ENCODE assay signal across 8 cellular contexts in the genomic region with DNA sequence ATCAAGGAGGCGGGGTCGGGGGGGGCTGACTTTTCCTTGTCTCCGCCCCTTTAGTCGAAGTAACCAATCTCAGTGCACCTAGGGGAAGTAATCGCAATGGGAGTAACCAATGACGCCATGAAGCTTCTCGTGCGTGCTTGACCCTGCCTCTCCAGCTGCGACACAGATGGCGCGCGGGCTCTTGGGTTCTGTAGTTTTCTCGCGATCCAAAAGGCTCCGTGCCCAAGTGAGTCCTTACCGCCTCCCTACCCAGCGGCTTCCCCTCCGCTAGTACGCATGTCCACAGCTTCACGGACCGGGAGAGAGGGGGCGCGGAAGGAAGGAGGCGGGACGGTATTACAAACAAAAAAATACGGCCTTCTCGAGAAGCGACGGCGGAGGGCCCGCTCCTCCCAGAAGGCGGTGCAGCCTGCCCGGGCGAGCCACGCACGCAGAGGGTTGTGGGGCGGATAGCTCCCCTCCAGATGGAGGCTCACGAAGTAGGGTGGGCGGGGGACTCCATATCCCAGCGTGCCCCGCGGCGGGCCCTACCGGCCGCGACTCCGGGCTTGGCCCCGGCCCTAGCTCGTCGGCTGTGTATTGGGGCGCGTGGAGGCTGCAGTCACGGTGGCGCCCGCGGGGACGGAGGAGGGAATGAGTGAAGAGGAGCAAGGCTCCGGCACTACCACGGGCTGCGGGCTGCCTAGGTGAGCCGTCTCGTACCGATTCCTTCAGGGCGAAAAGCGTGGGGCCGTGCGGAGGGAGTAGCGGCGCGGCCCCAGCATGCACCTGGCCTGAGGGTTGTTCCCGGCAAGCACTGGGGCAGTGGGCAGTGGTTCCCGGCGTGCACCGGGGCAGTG. TPM values are rescaled to one million over a fixed set of nuclear protein-coding genes. Genes with fewer than 3 reads are reported as not detected.
A peak's percentile ranks its signal among the peaks of the same experiment; 100 is the strongest.
DNase-seq lines count a peak whose midpoint lies in the region; ATAC-seq and TF ChIP-seq lines count a peak whose summit lies in the region.

A gene with protein sequence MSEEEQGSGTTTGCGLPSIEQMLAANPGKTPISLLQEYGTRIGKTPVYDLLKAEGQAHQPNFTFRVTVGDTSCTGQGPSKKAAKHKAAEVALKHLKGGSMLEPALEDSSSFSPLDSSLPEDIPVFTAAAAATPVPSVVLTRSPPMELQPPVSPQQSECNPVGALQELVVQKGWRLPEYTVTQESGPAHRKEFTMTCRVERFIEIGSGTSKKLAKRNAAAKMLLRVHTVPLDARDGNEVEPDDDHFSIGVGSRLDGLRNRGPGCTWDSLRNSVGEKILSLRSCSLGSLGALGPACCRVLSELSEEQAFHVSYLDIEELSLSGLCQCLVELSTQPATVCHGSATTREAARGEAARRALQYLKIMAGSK (plus strand): TSS at position 508 of the 839 bp plus-strand sequence. CDS start 126 bp downstream, at position 634.

- H3K4me1 ChIP-seq in IMR-90 (ENCODE audit: control insufficient read depth, insufficient read depth, low read length), result peaks cover 14% of the 10 kb centered on the region

- peak within 1 kb of the TSS; percentile 98 for H4K5ac ChIP-seq in IMR-90 (ENCODE audit: low read depth, low read length)

- H3K79me1 ChIP-seq in IMR-90 (ENCODE audit: low read depth in 1 of 2, low read length in 2 of 2), result peaks cover 28 to 75% of the 10 kb centered on the region in 2 experiments; a peak in 3 of 4 replicates

- POLR2A ChIA-PET in IMR-90 (lab: Charles Lee; ENCODE audit: unreplicated experiment), result interaction anchor here (0.6 to 1.0 kb wide), 3 partner anchors 9 to 238 kb away, joined by 4 to 9 read pairs (median 4); no protein-coding TSS in a partner anchor

- TF ChIP-seq RAD21 in IMR-90 (IDR thresholded peaks at IDR 0.05; ENCODE audit: low read length), result no peak

- peak within 1 kb of the TSS; percentile 67; the same call in 2 of the 3 replicates for H2BK15ac ChIP-seq in IMR-90 (ENCODE audit: low read depth, low read length)

- peak; percentile 78 for ATAC-seq in GM21528 (IDR thresholded peaks at IDR 0.05; ENCODE audit: low FRiP score, unreplicated experiment)
- ATAC-seq in IMR-90 (ENCODE audit: low read depth), result peak; percentile 71

- H3K23ac ChIP-seq in IMR-90 (ENCODE audit: low read depth, low read length), result peak within 1 kb of the TSS; percentile 91

- H3K4ac ChIP-seq in IMR-90 (ENCODE audit: low read depth, low read length), result peak within 1 kb of the TSS; percentile 98

- H3K27ac ChIP-seq in IMR-90 (ENCODE audit: insufficient read depth, low read length), result peak within 1 kb of the TSS; percentile 96

- H3K4me3 ChIP-seq in IMR-90 (ENCODE audit: insufficient read depth, low read depth, low read length), result peak within 1 kb of the TSS; percentile 76

- H2BK120ac ChIP-seq in IMR-90 (ENCODE audit: low read depth, low read length), result peak within 1 kb of the TSS; percentile 89

- DNase-seq in DMS 273 (lab: John Stamatoyannopoulos, UW; ENCODE audit: unreplicated experiment), result peak; percentile 98
- DNase-seq in IMR-90, result peak; percentile 100
- peak; percentile 99 for DNase-seq in OCI-M1 (lab: John Stamatoyannopoulos, UW)
- DNase-seq in activated T-cell treated with anti-CD3 and anti-CD28 coated beads for 24 hours (ENCODE audit: low read depth), result peak; percentile 97
- DNase-seq in epidermal melanocyte (ENCODE audit: insufficient read length, low spot score), result peak; percentile 86
- DNase-seq in middle frontal gyrus (ENCODE audit: extremely low spot score, low spot score), result peak; percentile 99
- DNase-seq in stimulated activated CD8-positive, alpha-beta memory T cell treated with anti-CD3 and anti-CD28 coated beads, Interleukin-2, amount 100 ng/mL, for 48 hours (ENCODE audit: low read depth in 2 of 2), result peak; percentile 91 to 97

- H3K9me3 ChIP-seq in IMR-90 (ENCODE audit: control insufficient read depth, insufficient read depth, low read length), result no peaks in the 10 kb centered on the region

- H3K9me1 ChIP-seq in IMR-90 (ENCODE audit: insufficient read depth, low read length), result peaks cover 32% of the 10 kb centered on the region

- peak within 1 kb of the TSS; percentile 90 for H3K18ac ChIP-seq in IMR-90 (ENCODE audit: low read depth, low read length)

- CTCF ChIA-PET in IMR-90 (lab: Yijun Ruan, JAX), result interaction anchor here (0.7 to 1.1 kb wide), 2 partner anchors 11 to 21 kb away, joined by 3 to 6 read pairs; no protein-coding TSS in a partner anchor

- H2AFZ ChIP-seq in IMR-90 (replicated peaks; ENCODE audit: low read length, poor library complexity), result peak within 1 kb of the TSS; percentile 100

- H4K8ac ChIP-seq in IMR-90 (ENCODE audit: low read depth in 2 of 2, low read length in 2 of 2), result peak within 1 kb of the TSS; percentile 97 to 100

- dilution Hi-C loops in IMR-90 (cut with HindIII; ENCODE audit: low sequenced_read_pairs, unreplicated experiment), result no loop called here

- peak within 1 kb of the TSS; percentile 96 for H2AK9ac ChIP-seq in IMR-90 (replicated peaks; ENCODE audit: low read depth, low read length, poor library complexity)

- intact Hi-C loops in IMR-90 (cut with micrococcal nuclease), result loop anchor here (2.0 to 5.0 kb wide), 2 partner anchors 49 to 180 kb away; a partner anchor contains a TSS

- H3K4me2 ChIP-seq in IMR-90 (ENCODE audit: low read depth, low read length), result peak within 1 kb of the TSS; percentile 93

- peak within 1 kb of the TSS; percentile 91 for H3K56ac ChIP-seq in IMR-90 (ENCODE audit: extremely low read depth, insufficient read depth, low read length)

- peak within 1 kb of the TSS; percentile 93 for H2AK5ac ChIP-seq in IMR-90 (ENCODE audit: low read depth, low read length)

- no TSS peak for BruUV-seq in IMR-90 (replicated peaks; lab: Mats Ljungman, UMichigan)

- no peaks in the 10 kb centered on the region for H3K27me3 ChIP-seq in IMR-90 (ENCODE audit: control insufficient read depth, insufficient read depth, low read length)

- H3K14ac ChIP-seq in IMR-90 (replicated peaks; ENCODE audit: low read depth, low read length), result peak within 1 kb of the TSS; percentile 98

- peak; percentile 76 for TF ChIP-seq POLR2A in IMR-90 (IDR thresholded peaks at IDR 0.05; ENCODE audit: low read depth, low read length)

- peaks cover 16% of the 10 kb centered on the region for H3K36me3 ChIP-seq in IMR-90 (ENCODE audit: control insufficient read depth, insufficient read depth, low read length)

- peaks cover 3% of the 10 kb centered on the region for H4K20me1 ChIP-seq in IMR-90 (ENCODE audit: insufficient read depth, low read length)

- peak within 1 kb of the TSS; percentile 98 for H4K91ac ChIP-seq in IMR-90 (ENCODE audit: insufficient read depth, low read depth, low read length)

- H3K9ac ChIP-seq in IMR-90 (ENCODE audit: low read depth, low read length), result peak within 1 kb of the TSS; percentile 91

- in situ Hi-C loops in IMR-90 (cut with MboI; ENCODE audit: low sequenced_read_pairs), result loop anchor here (10.0 kb wide), 1 partner anchor 176 kb away; a partner anchor contains a TSS

- TF ChIP-seq CTCF in IMR-90 (conservative IDR thresholded peaks at IDR 0.05; ENCODE audit: low read depth, low read length), result 0 out of 2 replicates have a peak, but pooled peaks have one; percentile 9

- peak within 1 kb of the TSS; percentile 20; the same call in 1 of the 2 replicates for H2BK20ac ChIP-seq in IMR-90 (ENCODE audit: low read depth, low read length)

- H2BK5ac ChIP-seq in IMR-90 (ENCODE audit: low read depth, low read length, poor library complexity, severe bottlenecking), result peak within 1 kb of the TSS; percentile 96

- 0% methylated on average over 14 of the region's 74 CpGs; no CpG with 5 or more reads in 1 of the 2 experiments for WGBS in IMR-90 (ENCODE audit: extremely low coverage in 2 of 2, insufficient read length in 1 of 2), 2 experiments

TF ChIP-seq in IMR-90, 13 proteins besides CTCF, POLR2A, EP300 and RAD21:
- TF ChIP-seq, protein P1, sequence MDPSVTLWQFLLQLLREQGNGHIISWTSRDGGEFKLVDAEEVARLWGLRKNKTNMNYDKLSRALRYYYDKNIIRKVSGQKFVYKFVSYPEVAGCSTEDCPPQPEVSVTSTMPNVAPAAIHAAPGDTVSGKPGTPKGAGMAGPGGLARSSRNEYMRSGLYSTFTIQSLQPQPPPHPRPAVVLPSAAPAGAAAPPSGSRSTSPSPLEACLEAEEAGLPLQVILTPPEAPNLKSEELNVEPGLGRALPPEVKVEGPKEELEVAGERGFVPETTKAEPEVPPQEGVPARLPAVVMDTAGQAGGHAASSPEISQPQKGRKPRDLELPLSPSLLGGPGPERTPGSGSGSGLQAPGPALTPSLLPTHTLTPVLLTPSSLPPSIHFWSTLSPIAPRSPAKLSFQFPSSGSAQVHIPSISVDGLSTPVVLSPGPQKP (IDR thresholded peaks at IDR 0.05; ENCODE audit: borderline replicate concordance, low read depth, low read length), result no peak
- TF ChIP-seq MXI1 (IDR thresholded peaks at IDR 0.05; ENCODE audit: borderline replicate concordance, low read depth, low read length), result peak; percentile 26; the same call in 1 of the 2 replicates
- TF ChIP-seq BHLHE40 (IDR thresholded peaks at IDR 0.05; ENCODE audit: low read depth, low read length), result peak; percentile 51; the same call in 1 of the 2 replicates
- TF ChIP-seq SMC3 (IDR thresholded peaks at IDR 0.05; ENCODE audit: low read depth, low read length), result no peak
- no peak for TF ChIP-seq NFE2L2 (IDR thresholded peaks at IDR 0.05; ENCODE audit: low read depth, low read length)
- peak; percentile 67; the same call in 1 of the 2 replicates for TF ChIP-seq RFX5 (IDR thresholded peaks at IDR 0.05; ENCODE audit: low read depth, low read length)
- no peak for TF ChIP-seq RCOR1 (IDR thresholded peaks at IDR 0.05; ENCODE audit: insufficient replicate concordance, low read length)
- TF ChIP-seq CEBPB (IDR thresholded peaks at IDR 0.05; ENCODE audit: low read depth, low read length), result peak; percentile 50
- TF ChIP-seq FOS (IDR thresholded peaks at IDR 0.05; ENCODE audit: low read depth, low read length), result no peak
- no peak for TF ChIP-seq CHD1 (IDR thresholded peaks at IDR 0.05; ENCODE audit: low read depth, low read length)
- no peak for TF ChIP-seq MAFK (IDR thresholded peaks at IDR 0.05; ENCODE audit: low read depth, low read length)
- TF ChIP-seq MAZ (IDR thresholded peaks at IDR 0.05; ENCODE audit: borderline replicate concordance, low read depth, low read length), result peak; percentile 40; the same call in 1 of the 2 replicates
- TF ChIP-seq, protein P2, sequence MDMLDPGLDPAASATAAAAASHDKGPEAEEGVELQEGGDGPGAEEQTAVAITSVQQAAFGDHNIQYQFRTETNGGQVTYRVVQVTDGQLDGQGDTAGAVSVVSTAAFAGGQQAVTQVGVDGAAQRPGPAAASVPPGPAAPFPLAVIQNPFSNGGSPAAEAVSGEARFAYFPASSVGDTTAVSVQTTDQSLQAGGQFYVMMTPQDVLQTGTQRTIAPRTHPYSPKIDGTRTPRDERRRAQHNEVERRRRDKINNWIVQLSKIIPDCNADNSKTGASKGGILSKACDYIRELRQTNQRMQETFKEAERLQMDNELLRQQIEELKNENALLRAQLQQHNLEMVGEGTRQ (IDR thresholded peaks at IDR 0.05; ENCODE audit: low read depth, low read length), result peak; percentile 19; the same call in 1 of the 2 replicates

RNA-seq across cellular contexts. Expression of the gene that starts here (rescaled TPM):
- 27.4 and 27.8 TPM in 2 replicates for total RNA-seq in IMR-90 (2012; rRNA removed)
- 46.1 and 49.6 TPM in 2 replicates for polyA plus RNA-seq in IMR-90 (2012; rRNA removed)
- polyA plus RNA-seq in IMR-90 (2012; cell fraction: cytosol; rRNA removed), result 31.9 and 38.5 TPM in 2 replicates
- 128 and 140 TPM in 2 replicates for polyA plus RNA-seq in IMR-90 (2012; cell fraction: nucleus; rRNA removed; ENCODE audit: low replicate concordance)

Comparison
In these comparisons a context has a peak if more than half of its experiments do, and no peak if none do; other contexts are left out.
1. Peak in every context shown above with its lines: DNase-seq, ATAC-seq, H3K4me3 ChIP-seq and H3K27ac ChIP-seq.